ENCODE assay signal across 1 cellular context in genomic region chr13:109804654-109805053, GRCh38.
TF ChIP-seq lines count a peak whose summit lies in the region.

No MANE protein-coding gene starts in this region.

TF ChIP-seq in HCT116, 20 proteins besides CTCF, POLR2A, EP300 and RAD21:
- TF ChIP-seq EZH2 (IDR thresholded peaks at IDR 0.05) (no peak), JUND (IDR thresholded peaks at IDR 0.05) (no peak), REST (IDR thresholded peaks at IDR 0.05; ENCODE audit: low read depth) (peak; percentile 46), FOSL1 (IDR thresholded peaks at IDR 0.05; ENCODE audit: low read depth) (no peak), CBX3 (IDR thresholded peaks at IDR 0.05; ENCODE audit: low read depth) (no peak)
